9 cellular contexts compared by ENCODE assay signal in the genomic region with DNA sequence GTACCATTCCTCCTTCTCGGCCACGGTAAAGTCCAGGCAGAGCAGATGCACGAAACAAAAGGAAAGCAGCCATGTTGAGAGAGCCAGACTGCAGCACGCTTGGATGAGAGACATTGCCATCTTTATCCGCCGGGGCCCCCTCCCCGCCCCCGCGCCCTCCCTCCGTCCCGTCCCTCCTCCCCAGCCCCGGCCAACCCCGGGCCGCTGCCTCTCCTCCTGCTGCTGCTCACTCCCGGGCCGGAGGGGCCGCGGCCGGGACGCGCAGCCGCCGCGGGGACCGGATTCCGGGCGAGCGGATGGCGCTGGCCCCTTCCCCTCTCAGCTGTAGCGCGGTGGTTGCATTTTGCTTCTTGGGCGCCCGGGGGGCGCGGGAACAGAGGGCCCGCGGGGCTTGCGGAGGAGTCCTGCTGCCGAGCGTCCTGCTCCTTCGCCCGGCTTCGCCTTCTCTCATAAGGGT. TPM values are rescaled to one million over a fixed set of nuclear protein-coding genes. Genes with fewer than 3 reads are reported as not detected.
DNase-seq lines count a peak whose midpoint lies in the region; ATAC-seq and TF ChIP-seq lines count a peak whose summit lies in the region.
"Had no signal": no experiment of that assay in that cellular context is flagged by ENCODE, and none has a peak within 500 bp of the region (broad histone marks: within the 10 kb centered on the region; RNA-seq: fewer than 3 reads in every experiment).

No MANE protein-coding gene starts in this region.

- CTCF ChIA-PET in HEK293T (lab: Yijun Ruan, JAX), result interaction anchor here (0.6 to 3.5 kb wide), 27 partner anchors 9 to 375 kb away, joined by 3 to 41 read pairs (median 4); no protein-coding TSS in a partner anchor

- H3K36me3 ChIP-seq in Peyer's patch, result no peaks in the 10 kb centered on the region
- H3K36me3 ChIP-seq in aorta (ENCODE audit: control insufficient read depth in 1 of 2, insufficient read depth in 2 of 2, low read length in 1 of 2), result no peaks in the 10 kb centered on the region

- POLR2A ChIA-PET in HEK293T (lab: Yijun Ruan, JAX), result interaction anchor here (1.0 to 1.5 kb wide), 5 partner anchors 17 to 493 kb away, joined by 3 to 7 read pairs (median 3); no protein-coding TSS in a partner anchor

- H3K27me3 ChIP-seq in Peyer's patch (no peaks in the 10 kb centered on the region), mononuclear cell (ENCODE audit: insufficient read depth, low read length) (peaks cover 80% of the 10 kb centered on the region), aorta (ENCODE audit: control insufficient read depth in 1 of 2, insufficient read depth in 2 of 2, low read length in 1 of 2) (no peaks in the 10 kb centered on the region)

- WGBS in aorta, 2 donors, result 0 to 1% methylated on average over 26 to 43 of the region's 43 CpGs

- intact Hi-C loops in aorta (cut with DNase I), result loop anchor here (1.0 to 10.0 kb wide), 6 partner anchors 135 to 758 kb away; a partner anchor contains a TSS

- peak overlapping the region in 3 of 4 donors; percentile 57 to 80 (median 59) for H3K27ac ChIP-seq in Peyer's patch
- peak overlapping the region in 1 of 2 donors; percentile 52 for H3K27ac ChIP-seq in aorta (ENCODE audit: low read depth in 1 of 2, low read length in 2 of 2)

- DNase-seq in NCI-H1105 treated with DMSO at 0.1 percent for 48 hours (lab: John Stamatoyannopoulos, UW) (peak; percentile 23), NCI-H1105 (lab: John Stamatoyannopoulos, UW) (no peak), HEK293T (ENCODE audit: extremely low spot score) (peak; percentile 50), Peyer's patch (no peak), epithelial cell of esophagus (ENCODE audit: low read depth) (no peak), aorta (peak; percentile 67 to 86), erythroblast (lab: John Stamatoyannopoulos, UW) (no peak)

- TF ChIP-seq POLR2A in Peyer's patch (IDR thresholded peaks at IDR 0.05), result no peak
- TF ChIP-seq POLR2A in erythroblast (IDR thresholded peaks at IDR 0.05; ENCODE audit: low read length), result no peak

- no peaks in the 10 kb centered on the region for H3K4me1 ChIP-seq in Peyer's patch
- peaks cover 16% of the 10 kb centered on the region for H3K4me1 ChIP-seq in mononuclear cell (ENCODE audit: insufficient read depth, low read length)
- H3K4me1 ChIP-seq in aorta (ENCODE audit: control insufficient read depth in 1 of 2, insufficient read depth in 2 of 2, low read length in 2 of 2), result peaks cover 0 to 3% of the 10 kb centered on the region in 2 donors

- peak; percentile 82 for ATAC-seq in aorta (ENCODE audit: low FRiP score)

- H3K4me3 ChIP-seq in Peyer's patch, result peak overlapping the region; percentile 41 to 73 (median 57)
- peak overlapping the region; percentile 48 for H3K4me3 ChIP-seq in epithelial cell of esophagus (ENCODE audit: low read length)
- H3K4me3 ChIP-seq in mononuclear cell (ENCODE audit: low read length), result peak overlapping the region; percentile 30
- H3K4me3 ChIP-seq in aorta (ENCODE audit: low read length in 2 of 2), result peak overlapping the region; percentile 69 to 71

- TF ChIP-seq CTCF in Peyer's patch (IDR thresholded peaks at IDR 0.05) (no peak), epithelial cell of esophagus (IDR thresholded peaks at IDR 0.05; ENCODE audit: insufficient read depth, low read depth, low read length, missing control alignments) (no peak)

- H3K9me3 ChIP-seq in Peyer's patch (no peaks in the 10 kb centered on the region), mononuclear cell (ENCODE audit: low read depth, low read length) (no peaks in the 10 kb centered on the region), aorta (ENCODE audit: control insufficient read depth, low read length) (no peaks in the 10 kb centered on the region)

TF ChIP-seq in HEK293T, 16 proteins besides CTCF, POLR2A, EP300 and RAD21:
- TF ChIP-seq ELF4 (IDR thresholded peaks at IDR 0.05), result no peak
- TF ChIP-seq ARNT (IDR thresholded peaks at IDR 0.05), result no peak
- TF ChIP-seq ZNF384 (IDR thresholded peaks at IDR 0.05), result no peak
- TF ChIP-seq FOXK2 (IDR thresholded peaks at IDR 0.05), result no peak
- TF ChIP-seq BHLHE40 (IDR thresholded peaks at IDR 0.05; ENCODE audit: borderline replicate concordance), result no peak
- no peak for TF ChIP-seq HDGF (IDR thresholded peaks at IDR 0.05; ENCODE audit: borderline replicate concordance)
- no peak for TF ChIP-seq TARDBP (IDR thresholded peaks at IDR 0.05)
TF ChIP-seq in HEK293T: peak in this region for 0.

RNA-seq across cellular contexts. Expression of a gene that starts 0.6 kb away (rescaled TPM):
- 1 to 10 TPM; 1.2 to 9.9 (median 2.5) TPM for total RNA-seq in Peyer's patch
- under 0.01 TPM for total RNA-seq in mononuclear cell
- 10 to 100 TPM; 18.4 to 22.8 TPM for total RNA-seq in aorta
- 1 to 10 TPM; 2.0 to 2.8 TPM for polyA plus RNA-seq in aorta
- polyA plus RNA-seq: CD4-positive, CD25-positive, alpha-beta regulatory T cell had no signal

Comparison
In these comparisons a context has a peak if more than half of its experiments do, and no peak if none do; other contexts are left out.
1. DNase-seq: peak in NCI-H1105 treated with DMSO at 0.1 percent for 48 hours (single experiment), HEK293T (single experiment) and aorta (2 of 2); none in NCI-H1105 (single experiment), Peyer's patch (0 of 3), epithelial cell of esophagus (single experiment) and erythroblast (0 of 2).
2. Peak in every context shown above with its lines, with median percentiles within 50 percentile points of each other: H3K4me3 ChIP-seq.